Comparison of ENCODE assay signal across 8 cellular contexts in genomic region chr1:226679303-226679702, GRCh38. TPM values are rescaled to one million over a fixed set of nuclear protein-coding genes. Genes with fewer than 3 reads are reported as not detected.
DNase-seq lines count a peak whose midpoint lies in the region; ATAC-seq and FAIRE-seq lines count a peak whose summit lies in the region.

No MANE protein-coding gene starts in this region.

- POLR2A ChIA-PET in activated naive CD8-positive, alpha-beta T cell treated with anti-CD3 and anti-CD28 coated beads, Interleukin-2, amount 10 ng/mL, durations not matched to agents 7 days and 5 days (lab: Charles Lee), result interaction anchor here (1.3 to 1.7 kb wide), 2 partner anchors 17 to 24 kb away, joined by 6 read pairs; no protein-coding TSS in a partner anchor

- peak overlapping the region; percentile 98 for H3K27ac Mint-ChIP-seq in activated T-cell treated with anti-CD3 and anti-CD28 coated beads, Interleukin-2, amount 50 U/mL, for 72 hours
- peak overlapping the region; percentile 93 for H3K27ac Mint-ChIP-seq in activated naive CD8-positive, alpha-beta T cell treated with anti-CD3 and anti-CD28 coated beads, Interleukin-2, amount 10 ng/mL, durations not matched to agents 7 days and 5 days

- no peaks in the 10 kb centered on the region for H3K27me3 Mint-ChIP-seq in activated T-cell treated with anti-CD3 and anti-CD28 coated beads, Interleukin-2, amount 50 U/mL, for 72 hours (ENCODE audit: low read depth)
- H3K27me3 Mint-ChIP-seq in activated naive CD8-positive, alpha-beta T cell treated with anti-CD3 and anti-CD28 coated beads, Interleukin-2, amount 10 ng/mL, durations not matched to agents 7 days and 5 days, result no peaks in the 10 kb centered on the region

- no peaks in the 10 kb centered on the region for H3K36me3 ChIP-seq in mesodermal cell (ENCODE audit: control insufficient read depth, insufficient read depth, low read length)

- H3K9me3 ChIP-seq in mesodermal cell (ENCODE audit: control insufficient read depth, low read length), result no peaks in the 10 kb centered on the region

- FAIRE-seq in frontal cortex (lab: Jason Lieb, UNC), result no peak

- ATAC-seq in activated T-cell treated with anti-CD3 and anti-CD28 coated beads, Interleukin-2, amount 50 U/mL, for 72 hours (replicated peaks in 1 of 2), result no peak
- no peak for ATAC-seq in activated naive CD8-positive, alpha-beta T cell treated with anti-CD3 and anti-CD28 coated beads, Interleukin-2, amount 10 ng/mL, durations not matched to agents 7 days and 5 days (ENCODE audit: low read depth)
- ATAC-seq in GM19455 (IDR thresholded peaks at IDR 0.05; ENCODE audit: unreplicated experiment), result no peak

- peak overlapping the region; percentile 88 to 97 for H3K4me3 Mint-ChIP-seq in activated T-cell treated with anti-CD3 and anti-CD28 coated beads, Interleukin-2, amount 50 U/mL, for 72 hours
- peak overlapping the region; percentile 81 for H3K4me3 Mint-ChIP-seq in activated naive CD8-positive, alpha-beta T cell treated with anti-CD3 and anti-CD28 coated beads, Interleukin-2, amount 10 ng/mL, durations not matched to agents 7 days and 5 days

- H3K4me1 ChIP-seq in mesodermal cell (ENCODE audit: control insufficient read depth, insufficient read depth, low read length, poor library complexity, severe bottlenecking), result peaks cover 52% of the 10 kb centered on the region

- no peak for DNase-seq in activated T-cell treated with anti-CD3 and anti-CD28 coated beads, Interleukin-2, amount 50 U/mL, for 72 hours
- no peak for DNase-seq in activated T-cell treated with anti-CD3 and anti-CD28 coated beads, Interleukin-2, amount 50 U/mL, for 48 hours
- DNase-seq in activated naive CD8-positive, alpha-beta T cell treated with anti-CD3 and anti-CD28 coated beads, Interleukin-2, amount 10 ng/mL, durations not matched to agents 7 days and 5 days, result no peak
- DNase-seq in frontal cortex (ENCODE audit: low spot score in 2 of 2) (no peak), C1 segment of cervical spinal cord (lab: John Stamatoyannopoulos, UW) (no peak)

- no peaks in the 10 kb centered on the region for H3K9me3 Mint-ChIP-seq in activated T-cell treated with anti-CD3 and anti-CD28 coated beads, Interleukin-2, amount 50 U/mL, for 72 hours
- no peaks in the 10 kb centered on the region for H3K9me3 Mint-ChIP-seq in activated naive CD8-positive, alpha-beta T cell treated with anti-CD3 and anti-CD28 coated beads, Interleukin-2, amount 10 ng/mL, durations not matched to agents 7 days and 5 days

- peaks cover 98% of the 10 kb centered on the region for H3K4me1 Mint-ChIP-seq in activated T-cell treated with anti-CD3 and anti-CD28 coated beads, Interleukin-2, amount 50 U/mL, for 72 hours (ENCODE audit: low read depth)
- H3K4me1 Mint-ChIP-seq in activated naive CD8-positive, alpha-beta T cell treated with anti-CD3 and anti-CD28 coated beads, Interleukin-2, amount 10 ng/mL, durations not matched to agents 7 days and 5 days, result peaks cover 88% of the 10 kb centered on the region

- no peak overlapping the region for H3K4me3 ChIP-seq in mesodermal cell (ENCODE audit: extremely low read depth, insufficient read depth, low read length, poor library complexity, severe bottlenecking)

- peaks cover 4 to 8% of the 10 kb centered on the region in 2 donors for H3K36me3 Mint-ChIP-seq in activated T-cell treated with anti-CD3 and anti-CD28 coated beads, Interleukin-2, amount 50 U/mL, for 72 hours (ENCODE audit: insufficient read depth in 2 of 2)
- peaks cover 15% of the 10 kb centered on the region for H3K36me3 Mint-ChIP-seq in activated naive CD8-positive, alpha-beta T cell treated with anti-CD3 and anti-CD28 coated beads, Interleukin-2, amount 10 ng/mL, durations not matched to agents 7 days and 5 days

- WGBS in mesodermal cell (ENCODE audit: insufficient coverage in 2 of 2), 2 experiments, result no CpG with 5 or more reads among the region's 2 CpGs

- H3K27ac ChIP-seq in mesodermal cell (ENCODE audit: low read depth, low read length, severe bottlenecking) (peak overlapping the region; percentile 87), temporal lobe (ENCODE audit: low read depth, low read length) (peak overlapping the region; percentile 96)

RNA-seq across cellular contexts. Expression of gene ITPKB, which starts 59.8 kb away (rescaled TPM):
- total RNA-seq in activated T-cell treated with anti-CD3 and anti-CD28 coated beads, Interleukin-2, amount 50 U/mL, for 72 hours, result 10 to 100 TPM; 50.7 to 58.0 TPM
- total RNA-seq in activated naive CD8-positive, alpha-beta T cell treated with anti-CD3 and anti-CD28 coated beads, Interleukin-2, amount 10 ng/mL, durations not matched to agents 7 days and 5 days, result 10 to 100 TPM; 75.3 to 76.9 TPM
- polyA plus RNA-seq in mesodermal cell (2013, experiment 1 of 2), result 20.5 TPM
- polyA plus RNA-seq in mesodermal cell (2013, experiment 2 of 2), result 14.3 TPM
- total RNA-seq in temporal lobe (6.1 TPM), frontal cortex (3.3 TPM)
